8 cellular contexts compared by ENCODE assay signal in genomic region chr2:241354668-241355658, GRCh38. TPM values are rescaled to one million over a fixed set of nuclear protein-coding genes. Genes with fewer than 3 reads are reported as not detected.
A peak's percentile ranks its signal among the peaks of the same experiment; 100 is the strongest.
DNase-seq lines count a peak whose midpoint lies in the region; ATAC-seq, FAIRE-seq and TF ChIP-seq lines count a peak whose summit lies in the region.

No MANE protein-coding gene starts in this region.

- H3K4me1 ChIP-seq in RWPE2 (ENCODE audit: insufficient read depth, poor library complexity, severe bottlenecking) (peaks cover 11% of the 10 kb centered on the region), pancreas (peaks cover 24 to 49% (median 45%) of the 10 kb centered on the region in 3 donors), tibial artery (peaks cover 0 to 36% (median 18%) of the 10 kb centered on the region in 4 donors)

- H3K27ac ChIP-seq in RWPE2 (ENCODE audit: poor library complexity, severe bottlenecking) (peak overlapping the region; percentile 9), pancreas (peak overlapping the region in 2 of 4 donors; percentile 24 to 67), tibial artery (peak overlapping the region; percentile 66 to 71)

- H3K4me3 ChIP-seq in RWPE2 (ENCODE audit: severe bottlenecking) (no peak overlapping the region), pancreas (no peak overlapping the region), tibial artery (peak overlapping the region; percentile 19 to 44)

- H3K9me3 ChIP-seq in RWPE2 (ENCODE audit: severe bottlenecking) (no peaks in the 10 kb centered on the region), pancreas (no peaks in the 10 kb centered on the region), tibial artery (no peaks in the 10 kb centered on the region)

- H3K27me3 ChIP-seq in RWPE2 (ENCODE audit: insufficient read depth, poor library complexity, severe bottlenecking) (no peaks in the 10 kb centered on the region), pancreas (no peaks in the 10 kb centered on the region), tibial artery (no peaks in the 10 kb centered on the region)

- WGBS in pancreas, 2 donors, result 17 to 28% methylated on average over 23 to 40 of the region's 40 CpGs

- no peak for FAIRE-seq in pancreas (lab: Jason Lieb, UNC)

- peaks cover 47% of the 10 kb centered on the region for H3K36me3 ChIP-seq in RWPE2 (ENCODE audit: low read depth)
- peaks cover 0 to 36% (median 2%) of the 10 kb centered on the region in 3 donors for H3K36me3 ChIP-seq in pancreas
- peaks cover 33 to 37% (median 36%) of the 10 kb centered on the region in 3 donors for H3K36me3 ChIP-seq in tibial artery

- TF ChIP-seq CTCF in RWPE2 (IDR thresholded peaks at IDR 0.05; ENCODE audit: poor library complexity, severe bottlenecking) (no peak), pancreas (IDR thresholded peaks at IDR 0.05) (no peak), tibial artery (IDR thresholded peaks at IDR 0.05) (no peak)

- ATAC-seq in RWPE2 (ENCODE audit: low read depth) (peak; percentile 79), Right ventricle myocardium inferior (peak; percentile 66), pancreas (peak; percentile 63 to 72 (median 67))

- intact Hi-C loops in Right ventricle myocardium inferior (cut with DNase I), result loop anchor here (5.0 kb wide), 1 partner anchor 152 kb away; the partner anchor contains the start of gene STK25
- intact Hi-C loops in pancreas (cut with DNase I), result loop anchor here in 1 of 3 donors (5.0 kb wide), 1 partner anchor 37 kb away; no protein-coding TSS in a partner anchor
- intact Hi-C loops in tibial artery (cut with DNase I; ENCODE audit: low total_unique reads), result loop anchor here (10.0 kb wide), 1 partner anchor 280 kb away; the partner anchor contains the start of genes ATG4B and THAP4

- DNase-seq in D341Med (ENCODE audit: low spot score) (peak; percentile 83), HK-2 (ENCODE audit: unreplicated experiment) (peak; percentile 79), RWPE2 (ENCODE audit: low spot score) (peak; percentile 90), Right ventricle myocardium inferior (ENCODE audit: missing footprints) (peak; percentile 95), pancreas (peak; percentile 90 to 99 (median 96)), tibial artery (peak; percentile 88 to 94), germinal center (ENCODE audit: low spot score) (no peak)
- peak; percentile 25 to 65 (median 50) for DNase-seq in activated naive CD4-positive, alpha-beta T cell (lab: John Stamatoyannopoulos, UW)

RNA-seq across cellular contexts. Expression of gene FARP2, which starts 1.1 kb away (rescaled TPM):
- total RNA-seq in Right ventricle myocardium inferior, result 15.0 TPM
- total RNA-seq in pancreas, result 10 to 100 TPM; 16.9 to 44.9 (median 24.2) TPM
- polyA plus RNA-seq in pancreas, result 10 to 100 TPM; 26.2 to 35.3 TPM

RNA-seq across cellular contexts. Expression of gene SEPTIN2, which starts 39.2 kb away (rescaled TPM):
- total RNA-seq in Right ventricle myocardium inferior, result 150 TPM
- total RNA-seq in pancreas, result 100 to 1,000 TPM; 149 to 245 (median 204) TPM
- polyA plus RNA-seq in pancreas, result 100 to 1,000 TPM; 106 to 158 TPM

RNA-seq across cellular contexts. Expression of gene HDLBP, which starts 39.5 kb away (rescaled TPM):
- 393 TPM for total RNA-seq in Right ventricle myocardium inferior
- total RNA-seq in pancreas, result 100 to 1,000 TPM; 733 to 996 (median 775) TPM
- polyA plus RNA-seq in pancreas, result 100 to 1,000 TPM; 273 to 346 TPM

Comparison
In these comparisons a context has a peak if more than half of its experiments do, and no peak if none do; other contexts are left out.
1. H3K4me3 ChIP-seq: peak in tibial artery (2 of 2); none in RWPE2 (single experiment) and pancreas (0 of 4).
2. Peak in every context shown above with its lines, with median percentiles within 50 percentile points of each other: ATAC-seq.